ENCODE assay signal across 21 cellular contexts in the genomic region with DNA sequence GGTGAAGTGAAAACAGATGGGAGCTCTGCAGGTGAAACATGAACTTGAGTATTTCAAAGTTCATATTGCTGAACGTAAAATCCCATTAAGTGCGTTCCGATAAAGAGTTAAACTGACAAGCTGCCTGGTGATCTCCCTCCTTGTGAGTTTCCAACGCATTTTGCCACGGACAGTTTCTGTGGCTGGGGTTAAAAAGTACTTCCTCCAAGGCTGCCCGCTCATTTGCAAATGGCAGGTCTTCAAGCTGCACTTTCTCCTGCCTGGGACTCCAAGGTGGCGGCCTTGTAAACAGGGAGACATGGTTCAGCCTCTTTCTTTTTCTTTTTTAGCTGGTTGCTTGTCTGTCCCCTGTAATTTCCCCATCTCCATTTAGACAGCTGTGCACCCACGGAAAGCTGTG.
DNase-seq lines count a peak whose midpoint lies in the region; ATAC-seq and TF ChIP-seq lines count a peak whose summit lies in the region.
"Had no signal": no experiment of that assay in that cellular context is flagged by ENCODE, and none has a peak within 500 bp of the region (broad histone marks: within the 10 kb centered on the region; RNA-seq: fewer than 3 reads in every experiment).

No MANE protein-coding gene starts in this region.

- no peak overlapping the region for H3K4me3 Mint-ChIP-seq in activated T-helper 1 cell treated with anti-CD3 and anti-CD28 coated beads, Interleukin-12 subunit alpha, Interleukin-12 subunit beta, Interleukin-2, Interleukin-4 antibody, amounts not matched to agents 30 ng/mL and 10 ng/mL and 1 ng/mL, durations not matched to agents 14 hours and 24 hours and 36 hours

- H3K9me3 Mint-ChIP-seq in activated T-helper 1 cell treated with anti-CD3 and anti-CD28 coated beads, Interleukin-12 subunit alpha, Interleukin-12 subunit beta, Interleukin-2, Interleukin-4 antibody, amounts not matched to agents 30 ng/mL and 10 ng/mL and 1 ng/mL, durations not matched to agents 14 hours and 24 hours and 36 hours, result peaks cover 7% of the 10 kb centered on the region

- H3K4me1 Mint-ChIP-seq in activated T-helper 1 cell treated with anti-CD3 and anti-CD28 coated beads, Interleukin-12 subunit alpha, Interleukin-12 subunit beta, Interleukin-2, Interleukin-4 antibody, amounts not matched to agents 30 ng/mL and 10 ng/mL and 1 ng/mL, durations not matched to agents 14 hours and 24 hours and 36 hours (ENCODE audit: low read depth), result peaks cover 41% of the 10 kb centered on the region

- H3K27me3 Mint-ChIP-seq in activated T-helper 1 cell treated with anti-CD3 and anti-CD28 coated beads, Interleukin-12 subunit alpha, Interleukin-12 subunit beta, Interleukin-2, Interleukin-4 antibody, amounts not matched to agents 30 ng/mL and 10 ng/mL and 1 ng/mL, durations not matched to agents 14 hours and 24 hours and 36 hours (ENCODE audit: insufficient read depth), result peaks cover 4% of the 10 kb centered on the region

- intact Hi-C loops in activated T-helper 1 cell treated with anti-CD3 and anti-CD28 coated beads, Interleukin-12 subunit alpha, Interleukin-12 subunit beta, Interleukin-2, Interleukin-4 antibody, amounts not matched to agents 30 ng/mL and 10 ng/mL and 1 ng/mL, durations not matched to agents 14 hours and 24 hours and 36 hours (cut with micrococcal nuclease), result no loop called here

- peak; percentile 36 for ATAC-seq in HG03442 (IDR thresholded peaks at IDR 0.05; ENCODE audit: unreplicated experiment)

- peak overlapping the region; percentile 63 for H3K27ac Mint-ChIP-seq in activated T-helper 1 cell treated with anti-CD3 and anti-CD28 coated beads, Interleukin-12 subunit alpha, Interleukin-12 subunit beta, Interleukin-2, Interleukin-4 antibody, amounts not matched to agents 30 ng/mL and 10 ng/mL and 1 ng/mL, durations not matched to agents 14 hours and 24 hours and 36 hours

- TF ChIP-seq CTCF in GM12865 (IDR thresholded peaks at IDR 0.05; ENCODE audit: insufficient read depth, low read depth, low read length, missing control alignments), result no peak
- TF ChIP-seq CTCF in GM20000 (IDR thresholded peaks at IDR 0.05; ENCODE audit: extremely low read depth, missing control alignments), result no peak

- no peak overlapping the region for H3K4me3 ChIP-seq in GM12865 (ENCODE audit: low read depth, low read length)
- H3K4me3 ChIP-seq: BLaER1 treated with 17β-estradiol and CSF1 and Interleukin-3, amounts not matched to agents 10 nM and 100 nM; coronary artery; SK-N-MC; skin epidermis; thoracic aorta had no signal

- H3K36me3 Mint-ChIP-seq in activated T-helper 1 cell treated with anti-CD3 and anti-CD28 coated beads, Interleukin-12 subunit alpha, Interleukin-12 subunit beta, Interleukin-2, Interleukin-4 antibody, amounts not matched to agents 30 ng/mL and 10 ng/mL and 1 ng/mL, durations not matched to agents 14 hours and 24 hours and 36 hours (ENCODE audit: low read depth), result peaks cover 7% of the 10 kb centered on the region

- DNase-seq in GM12865 (ENCODE audit: low read depth) (peak; percentile 43), GM20000 (ENCODE audit: low spot score) (peak; percentile 39), NCI-H1092 treated with DMSO at 0.1 percent for 48 hours (lab: John Stamatoyannopoulos, UW) (no peak), iPS-NIHi11 (ENCODE audit: low spot score) (no peak), NCI-H187 (lab: John Stamatoyannopoulos, UW) (no peak)
- no peak for DNase-seq in activated T-helper 1 cell treated with anti-CD3 and anti-CD28 coated beads, Interleukin-12 subunit alpha, Interleukin-12 subunit beta, Interleukin-2, Interleukin-4 antibody, amounts not matched to agents 30 ng/mL and 10 ng/mL and 1 ng/mL, durations not matched to agents 14 hours and 24 hours and 36 hours (ENCODE audit: low spot score)
- no peak for DNase-seq in stimulated activated naive CD4-positive, alpha-beta T cell treated with Interleukin-2 at 50 U/mL for 16 hours (lab: John Stamatoyannopoulos, UW)
- DNase-seq: activated CD4-positive, alpha-beta T cell treated with anti-CD3 and anti-CD28 coated beads, Interleukin-2, amount 50 U/mL, for 48 hours; activated effector memory CD4-positive, alpha-beta T cell treated with Interleukin-2 at 50 U/mL for 16 hours; brain microvascular endothelial cell; GOT3; kidney glomerular epithelial cell; NCI-H1436; NCI-H510A; stimulated activated CD4-positive, alpha-beta T cell treated with anti-CD3 and anti-CD28 coated beads, Interleukin-1b, Interleukin-23, amount 100 ng/mL, for 48 hours had no signal

Comparison
In these comparisons a context has a peak if more than half of its experiments do, and no peak if none do; other contexts are left out.
1. DNase-seq: peak in GM12865 (single experiment) and GM20000 (single experiment); none in activated T-helper 1 cell treated with anti-CD3 and anti-CD28 coated beads, Interleukin-12 subunit alpha, Interleukin-12 subunit beta, Interleukin-2, Interleukin-4 antibody, amounts not matched to agents 30 ng/mL and 10 ng/mL and 1 ng/mL, durations not matched to agents 14 hours and 24 hours and 36 hours (single experiment), NCI-H1092 treated with DMSO at 0.1 percent for 48 hours (single experiment), iPS-NIHi11 (single experiment), NCI-H187 (0 of 2) and stimulated activated naive CD4-positive, alpha-beta T cell treated with Interleukin-2 at 50 U/mL for 16 hours (single experiment).